1 cellular context compared by ENCODE assay signal in genomic region chr16:20899503-20900298, GRCh38.
TF ChIP-seq lines count a peak whose summit lies in the region.

No MANE protein-coding gene starts in this region.

TF ChIP-seq in HepG2, 621 proteins besides CTCF, POLR2A, EP300 and RAD21 (continued from another document and continues in another):
- TF ChIP-seq HMGXB3 (CRISPR knock-in tag; IDR thresholded peaks at IDR 0.05; ENCODE audit: borderline replicate concordance) (0 out of 2 replicates have a peak, but pooled peaks have one; percentile 29), FOXM1 (CRISPR knock-in tag; IDR thresholded peaks at IDR 0.05) (peak; percentile 36; the same call in 1 of the 2 replicates), TMF1 (CRISPR knock-in tag; IDR thresholded peaks at IDR 0.05; ENCODE audit: low read depth) (peak; percentile 87; the same call in 1 of the 2 replicates), ZMYM4 (CRISPR knock-in tag; IDR thresholded peaks at IDR 0.05) (peak; percentile 27; the same call in 1 of the 2 replicates), ZNF720 (CRISPR knock-in tag; IDR thresholded peaks at IDR 0.05) (0 out of 2 replicates have a peak, but pooled peaks have one; percentile 66), ZNF446 (CRISPR knock-in tag; IDR thresholded peaks at IDR 0.05) (no peak; the same call in none of the 2 replicates), ZBTB3 (CRISPR knock-in tag; IDR thresholded peaks at IDR 0.05; ENCODE audit: borderline replicate concordance, low read depth) (no peak), CHD4 (IDR thresholded peaks at IDR 0.05; ENCODE audit: borderline replicate concordance, low read length) (no peak), JUN (CRISPR knock-in tag; IDR thresholded peaks at IDR 0.05) (0 out of 2 replicates have a peak, but pooled peaks have one; percentile 22), XRCC5 (optimal IDR thresholded peaks at IDR 0.05; ENCODE audit: low read length) (peak; percentile 56), ZBED4 (CRISPR knock-in tag; IDR thresholded peaks at IDR 0.05; ENCODE audit: borderline replicate concordance) (peak; percentile 21; the same call in 1 of the 2 replicates), ZNF615 (CRISPR knock-in tag; IDR thresholded peaks at IDR 0.05; ENCODE audit: borderline replicate concordance) (no peak), ZBTB10 (CRISPR knock-in tag; IDR thresholded peaks at IDR 0.05; ENCODE audit: borderline replicate concordance) (peak; percentile 56; the same call in 1 of the 2 replicates), KLF11 (CRISPR knock-in tag; IDR thresholded peaks at IDR 0.05) (peak; percentile 54; the same call in 1 of the 2 replicates), NAIF1 (CRISPR knock-in tag; IDR thresholded peaks at IDR 0.05; ENCODE audit: borderline replicate concordance) (0 out of 2 replicates have a peak, but pooled peaks have one; percentile 6), MTERF4 (CRISPR knock-in tag; IDR thresholded peaks at IDR 0.05) (no peak), SOX5 (CRISPR knock-in tag; IDR thresholded peaks at IDR 0.05; ENCODE audit: borderline replicate concordance) (peak; percentile 56; the same call in 1 of the 2 replicates), MXI1 (IDR thresholded peaks at IDR 0.05; ENCODE audit: borderline replicate concordance, low read depth, low read length) (peak; percentile 51; the same call in 1 of the 3 replicates), MBNL3 (CRISPR knock-in tag; conservative IDR thresholded peaks at IDR 0.05) (no peak), TOPORS (CRISPR knock-in tag; IDR thresholded peaks at IDR 0.05) (0 out of 2 replicates have a peak, but pooled peaks have one; percentile 53), ZNF275 (CRISPR knock-in tag; IDR thresholded peaks at IDR 0.05; ENCODE audit: borderline replicate concordance) (no peak), THAP9 (CRISPR knock-in tag; IDR thresholded peaks at IDR 0.05; ENCODE audit: borderline replicate concordance) (no peak), TBX3 (IDR thresholded peaks at IDR 0.05; ENCODE audit: borderline replicate concordance) (no peak), ZNF616 (CRISPR knock-in tag; IDR thresholded peaks at IDR 0.05; ENCODE audit: low read depth) (no peak), ZNF563 (CRISPR knock-in tag; IDR thresholded peaks at IDR 0.05) (no peak), SIX1 (CRISPR knock-in tag; IDR thresholded peaks at IDR 0.05; ENCODE audit: borderline replicate concordance) (peak; percentile 51; the same call in 1 of the 2 replicates), FOSL2 (CRISPR knock-in tag; IDR thresholded peaks at IDR 0.05) (peak; percentile 56), MBD4 (IDR thresholded peaks at IDR 0.05; ENCODE audit: borderline replicate concordance, low read length) (no peak)
- TF ChIP-seq, protein P1, sequence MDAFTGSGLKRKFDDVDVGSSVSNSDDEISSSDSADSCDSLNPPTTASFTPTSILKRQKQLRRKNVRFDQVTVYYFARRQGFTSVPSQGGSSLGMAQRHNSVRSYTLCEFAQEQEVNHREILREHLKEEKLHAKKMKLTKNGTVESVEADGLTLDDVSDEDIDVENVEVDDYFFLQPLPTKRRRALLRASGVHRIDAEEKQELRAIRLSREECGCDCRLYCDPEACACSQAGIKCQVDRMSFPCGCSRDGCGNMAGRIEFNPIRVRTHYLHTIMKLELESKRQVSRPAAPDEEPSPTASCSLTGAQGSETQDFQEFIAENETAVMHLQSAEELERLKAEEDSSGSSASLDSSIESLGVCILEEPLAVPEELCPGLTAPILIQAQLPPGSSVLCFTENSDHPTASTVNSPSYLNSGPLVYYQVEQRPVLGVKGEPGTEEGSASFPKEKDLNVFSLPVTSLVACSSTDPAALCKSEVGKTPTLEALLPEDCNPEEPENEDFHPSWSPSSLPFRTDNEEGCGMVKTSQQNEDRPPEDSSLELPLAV (CRISPR knock-in tag; conservative IDR thresholded peaks at IDR 0.05; ENCODE audit: low read depth) = no peak
- TF ChIP-seq, protein P2, sequence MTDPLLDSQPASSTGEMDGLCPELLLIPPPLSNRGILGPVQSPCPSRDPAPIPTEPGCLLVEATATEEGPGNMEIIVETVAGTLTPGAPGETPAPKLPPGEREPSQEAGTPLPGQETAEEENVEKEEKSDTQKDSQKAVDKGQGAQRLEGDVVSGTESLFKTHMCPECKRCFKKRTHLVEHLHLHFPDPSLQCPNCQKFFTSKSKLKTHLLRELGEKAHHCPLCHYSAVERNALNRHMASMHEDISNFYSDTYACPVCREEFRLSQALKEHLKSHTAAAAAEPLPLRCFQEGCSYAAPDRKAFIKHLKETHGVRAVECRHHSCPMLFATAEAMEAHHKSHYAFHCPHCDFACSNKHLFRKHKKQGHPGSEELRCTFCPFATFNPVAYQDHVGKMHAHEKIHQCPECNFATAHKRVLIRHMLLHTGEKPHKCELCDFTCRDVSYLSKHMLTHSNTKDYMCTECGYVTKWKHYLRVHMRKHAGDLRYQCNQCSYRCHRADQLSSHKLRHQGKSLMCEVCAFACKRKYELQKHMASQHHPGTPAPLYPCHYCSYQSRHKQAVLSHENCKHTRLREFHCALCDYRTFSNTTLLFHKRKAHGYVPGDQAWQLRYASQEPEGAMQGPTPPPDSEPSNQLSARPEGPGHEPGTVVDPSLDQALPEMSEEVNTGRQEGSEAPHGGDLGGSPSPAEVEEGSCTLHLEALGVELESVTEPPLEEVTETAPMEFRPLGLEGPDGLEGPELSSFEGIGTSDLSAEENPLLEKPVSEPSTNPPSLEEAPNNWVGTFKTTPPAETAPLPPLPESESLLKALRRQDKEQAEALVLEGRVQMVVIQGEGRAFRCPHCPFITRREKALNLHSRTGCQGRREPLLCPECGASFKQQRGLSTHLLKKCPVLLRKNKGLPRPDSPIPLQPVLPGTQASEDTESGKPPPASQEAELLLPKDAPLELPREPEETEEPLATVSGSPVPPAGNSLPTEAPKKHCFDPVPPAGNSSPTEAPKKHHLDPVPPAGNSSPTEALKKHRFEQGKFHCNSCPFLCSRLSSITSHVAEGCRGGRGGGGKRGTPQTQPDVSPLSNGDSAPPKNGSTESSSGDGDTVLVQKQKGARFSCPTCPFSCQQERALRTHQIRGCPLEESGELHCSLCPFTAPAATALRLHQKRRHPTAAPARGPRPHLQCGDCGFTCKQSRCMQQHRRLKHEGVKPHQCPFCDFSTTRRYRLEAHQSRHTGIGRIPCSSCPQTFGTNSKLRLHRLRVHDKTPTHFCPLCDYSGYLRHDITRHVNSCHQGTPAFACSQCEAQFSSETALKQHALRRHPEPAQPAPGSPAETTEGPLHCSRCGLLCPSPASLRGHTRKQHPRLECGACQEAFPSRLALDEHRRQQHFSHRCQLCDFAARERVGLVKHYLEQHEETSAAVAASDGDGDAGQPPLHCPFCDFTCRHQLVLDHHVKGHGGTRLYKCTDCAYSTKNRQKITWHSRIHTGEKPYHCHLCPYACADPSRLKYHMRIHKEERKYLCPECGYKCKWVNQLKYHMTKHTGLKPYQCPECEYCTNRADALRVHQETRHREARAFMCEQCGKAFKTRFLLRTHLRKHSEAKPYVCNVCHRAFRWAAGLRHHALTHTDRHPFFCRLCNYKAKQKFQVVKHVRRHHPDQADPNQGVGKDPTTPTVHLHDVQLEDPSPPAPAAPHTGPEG (CRISPR knock-in tag; IDR thresholded peaks at IDR 0.05) = no peak
